ENCODE assay signal across 30 cellular contexts in the genomic region with DNA sequence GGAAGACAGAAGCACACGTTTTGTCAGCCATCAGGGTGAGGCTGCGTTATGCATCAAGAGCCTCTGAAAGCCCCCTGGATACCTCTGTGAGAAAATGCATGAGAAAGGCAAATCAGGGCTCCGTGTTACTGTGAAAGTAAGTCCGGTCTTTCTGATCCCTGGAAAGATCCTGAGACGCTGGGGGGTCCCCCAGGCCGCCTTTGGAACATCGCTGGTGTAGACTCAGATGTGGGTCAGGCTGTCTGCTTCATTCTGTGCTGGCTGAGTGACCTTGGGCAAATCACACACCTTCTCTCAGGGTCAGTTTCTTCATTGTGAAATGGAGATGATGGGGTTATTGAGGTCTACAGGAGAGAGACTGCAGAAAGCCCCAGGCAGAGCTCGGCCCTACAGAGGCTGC. TPM values are rescaled to one million over a fixed set of nuclear protein-coding genes. Genes with fewer than 3 reads are reported as not detected.
DNase-seq lines count a peak whose midpoint lies in the region; ATAC-seq, FAIRE-seq and TF ChIP-seq lines count a peak whose summit lies in the region.
"Had no signal": no experiment of that assay in that cellular context is flagged by ENCODE, and none has a peak within 500 bp of the region (broad histone marks: within the 10 kb centered on the region; RNA-seq: fewer than 3 reads in every experiment).

No MANE protein-coding gene starts in this region.

- no peak overlapping the region for H3K14ac ChIP-seq in neuronal stem cell (ENCODE audit: low read length)

- H3K4me1 Mint-ChIP-seq in activated CD4-positive, alpha-beta T cell treated with anti-CD3 and anti-CD28 coated beads, Interleukin-2, amount 10 ng/mL, durations not matched to agents 24 days and 14 days = no peaks in the 10 kb centered on the region
- H3K4me1 Mint-ChIP-seq in endodermal cell = peaks cover 17% of the 10 kb centered on the region
- H3K4me1 Mint-ChIP-seq: CD14-positive monocyte; CD8-positive, alpha-beta memory T cell had no signal

- H3K4me3 Mint-ChIP-seq in activated CD4-positive, alpha-beta T cell treated with anti-CD3 and anti-CD28 coated beads, Interleukin-2, amount 10 ng/mL, durations not matched to agents 24 days and 14 days = no peak overlapping the region
- no peak overlapping the region for H3K4me3 Mint-ChIP-seq in endodermal cell

- H2BK5ac ChIP-seq in neuronal stem cell (ENCODE audit: low read length) = no peak overlapping the region

- H3K9me3 ChIP-seq in endodermal cell (ENCODE audit: control insufficient read depth, low read length) (no peaks in the 10 kb centered on the region), neuronal stem cell (replicated peaks in 1 of 2; ENCODE audit: control insufficient read depth in 2 of 2, insufficient read depth in 1 of 2, low read depth in 1 of 2, low read length in 2 of 2) (peaks cover 0 to 4% of the 10 kb centered on the region in 2 donors)
- H3K9me3 ChIP-seq: BE2C had no signal

- no peak for ATAC-seq in GM21526 (IDR thresholded peaks at IDR 0.05; ENCODE audit: low FRiP score, unreplicated experiment)

- H2AFZ ChIP-seq in neuronal stem cell (ENCODE audit: low read length) = no peak overlapping the region

- no peak overlapping the region for H3K4me2 ChIP-seq in neuronal stem cell (ENCODE audit: insufficient read depth, low read length, poor library complexity, severe bottlenecking)

- H3K9me3 Mint-ChIP-seq in activated CD4-positive, alpha-beta T cell treated with anti-CD3 and anti-CD28 coated beads, Interleukin-2, amount 10 ng/mL, durations not matched to agents 24 days and 14 days = no peaks in the 10 kb centered on the region
- no peaks in the 10 kb centered on the region for H3K9me3 Mint-ChIP-seq in endodermal cell
- H3K9me3 Mint-ChIP-seq: CD8-positive, alpha-beta memory T cell had no signal

- H3K36me3 ChIP-seq in H7 (replicated peaks; ENCODE audit: control insufficient read depth, insufficient read depth, low read length) (no peaks in the 10 kb centered on the region), endodermal cell (ENCODE audit: control insufficient read depth, insufficient read depth, low read length) (no peaks in the 10 kb centered on the region), neuronal stem cell (replicated peaks in 1 of 2; ENCODE audit: control insufficient read depth in 2 of 2, insufficient read depth in 2 of 2, low read length in 2 of 2) (no peaks in the 10 kb centered on the region)
- H3K36me3 ChIP-seq: BE2C had no signal

- no peak overlapping the region for H4K8ac ChIP-seq in neuronal stem cell (ENCODE audit: low read depth, low read length)

- 91 to 98% methylated on average over 8 of the region's 8 CpGs for WGBS in endodermal cell (ENCODE audit: insufficient coverage in 1 of 2, insufficient read length in 1 of 2), 2 experiments
- WGBS in neuronal stem cell (ENCODE audit: extremely low coverage in 2 of 2, insufficient read length in 2 of 2, insufficient replicate concordance in 1 of 2), 2 donors = no CpG with 5 or more reads among the region's 8 CpGs

- H3K79me1 ChIP-seq in neuronal stem cell (ENCODE audit: low read depth, low read length) = no peaks in the 10 kb centered on the region

- peaks cover 4% of the 10 kb centered on the region for H3K4me1 ChIP-seq in endodermal cell (ENCODE audit: control insufficient read depth, insufficient read depth, low read length)
- peaks cover 22 to 25% of the 10 kb centered on the region in 2 donors for H3K4me1 ChIP-seq in neuronal stem cell (ENCODE audit: control insufficient read depth in 2 of 2, insufficient read depth in 1 of 2, low read depth in 1 of 2, low read length in 2 of 2)
- H3K4me1 ChIP-seq: BE2C had no signal

- no peak overlapping the region for H2BK12ac ChIP-seq in neuronal stem cell (ENCODE audit: low read length)

- no peak for TF ChIP-seq CTCF in endodermal cell (conservative IDR thresholded peaks at IDR 0.05)

- H4K91ac ChIP-seq in neuronal stem cell (ENCODE audit: low read depth, low read length, poor library complexity) = no peak overlapping the region

- DNase-seq in activated CD4-positive, alpha-beta T cell treated with anti-CD3 and anti-CD28 coated beads for 1 hour = peak; percentile 2
- DNase-seq in activated CD4-positive, alpha-beta T cell treated with anti-CD3 and anti-CD28 coated beads, Interleukin-2, amount 10 ng/mL, durations not matched to agents 24 days and 14 days = no peak
- DNase-seq in H7 (peak; percentile 26), endodermal cell (peak; percentile 37), neuronal stem cell (ENCODE audit: low spot score) (no peak), urothelium cell line (ENCODE audit: low spot score) (no peak), COR-L47 (lab: John Stamatoyannopoulos, UW) (no peak)
- DNase-seq: BE2C, Calu3, DMS153, DND-41, Karpas-422, NCI-H1092, NCI-H1417 treated with DMSO at 0.1 percent for 48 hours, NCI-H187, NCI-H2081 treated with DMSO at 0.1 percent for 48 hours, NCI-H2171, NCI-H226, NCI-H510A, NCI-H69, Right ventricle myocardium superior, RPMI8226 had no signal

- H3K27ac ChIP-seq in endodermal cell (ENCODE audit: low read depth, low read length) = no peak overlapping the region
- no peak overlapping the region for H3K27ac ChIP-seq in neuronal stem cell (replicated peaks; ENCODE audit: low read length)
- H3K27ac ChIP-seq: 22Rv1, HL-60 had no signal

- FAIRE-seq in urothelium cell line (lab: Jason Lieb, UNC) = no peak
- FAIRE-seq: GM12892, GM19239, H54 had no signal

- H2AK5ac ChIP-seq in neuronal stem cell (ENCODE audit: low read depth, low read length) = peak overlapping the region; percentile 61

- no peak overlapping the region for H2BK15ac ChIP-seq in neuronal stem cell (ENCODE audit: low read length)

- peak overlapping the region; percentile 13 for H3K4ac ChIP-seq in neuronal stem cell (ENCODE audit: low read length)

- no peak overlapping the region for H2BK120ac ChIP-seq in neuronal stem cell (ENCODE audit: low read depth, low read length)

- H3K27me3 ChIP-seq in H7 (ENCODE audit: control insufficient read depth, insufficient read depth, low read length) = no peaks in the 10 kb centered on the region
- H3K27me3 ChIP-seq in endodermal cell (ENCODE audit: control insufficient read depth, insufficient read depth, low read length, poor library complexity, severe bottlenecking) = no peaks in the 10 kb centered on the region
- no peaks in the 10 kb centered on the region for H3K27me3 ChIP-seq in neuronal stem cell (ENCODE audit: control insufficient read depth in 3 of 3, insufficient read depth in 3 of 3, low read depth in 1 of 3, low read length in 3 of 3)
- H3K27me3 ChIP-seq: BE2C had no signal

- H3K27me3 Mint-ChIP-seq in activated CD4-positive, alpha-beta T cell treated with anti-CD3 and anti-CD28 coated beads, Interleukin-2, amount 10 ng/mL, durations not matched to agents 24 days and 14 days = no peaks in the 10 kb centered on the region
- peaks cover 6% of the 10 kb centered on the region for H3K27me3 Mint-ChIP-seq in endodermal cell (ENCODE audit: insufficient read depth)

- no peak overlapping the region for H3K27ac Mint-ChIP-seq in activated CD4-positive, alpha-beta T cell treated with anti-CD3 and anti-CD28 coated beads, Interleukin-2, amount 10 ng/mL, durations not matched to agents 24 days and 14 days
- no peak overlapping the region for H3K27ac Mint-ChIP-seq in endodermal cell
- H3K27ac Mint-ChIP-seq: CD14-positive monocyte had no signal

- no peak overlapping the region for H3K23ac ChIP-seq in neuronal stem cell (ENCODE audit: low read depth, low read length, poor library complexity)

- intact Hi-C loops in activated CD4-positive, alpha-beta T cell treated with anti-CD3 and anti-CD28 coated beads, Interleukin-2, amount 10 ng/mL, durations not matched to agents 24 days and 14 days (cut with micrococcal nuclease) = no loop called here

- no peak overlapping the region for H3K4me3 ChIP-seq in H7 (ENCODE audit: insufficient read depth, low read depth, low read length)
- H3K4me3 ChIP-seq in endodermal cell (ENCODE audit: low read length) = no peak overlapping the region
- H3K4me3 ChIP-seq in neuronal stem cell (ENCODE audit: low read length in 2 of 2) = no peak overlapping the region

- H3K18ac ChIP-seq in neuronal stem cell (ENCODE audit: low read length) = no peak overlapping the region

- H3K36me3 Mint-ChIP-seq in activated CD4-positive, alpha-beta T cell treated with anti-CD3 and anti-CD28 coated beads, Interleukin-2, amount 10 ng/mL, durations not matched to agents 24 days and 14 days (ENCODE audit: low read depth) = no peaks in the 10 kb centered on the region
- H3K36me3 Mint-ChIP-seq in endodermal cell (ENCODE audit: low read depth) = peaks cover 2% of the 10 kb centered on the region
- H3K36me3 Mint-ChIP-seq: CD14-positive monocyte; CD8-positive, alpha-beta memory T cell had no signal

- H3K9ac ChIP-seq in endodermal cell (ENCODE audit: extremely low read depth, low read length, poor library complexity, severe bottlenecking) (no peak overlapping the region), neuronal stem cell (ENCODE audit: low read depth, low read length, poor library complexity) (no peak overlapping the region)

RNA-seq across cellular contexts. Expression of a gene that starts 42.0 kb away (rescaled TPM):
- total RNA-seq in activated CD4-positive, alpha-beta T cell treated with anti-CD3 and anti-CD28 coated beads, Interleukin-2, amount 10 ng/mL, durations not matched to agents 24 days and 14 days = 20.1 and 22.0 TPM in 2 replicates
- total RNA-seq in H7 (2014; rRNA removed; shearing (Covaris generic)) = 76.3 and 102 TPM in 2 replicates
- 100 to 1,000 TPM in 1 of 2 donors, 10 to 100 TPM in 1; 93.0 to 106 TPM for total RNA-seq in endodermal cell
- polyA plus RNA-seq in endodermal cell (2013, experiment 1 of 2) = 81.5 TPM
- polyA plus RNA-seq in endodermal cell (2013, experiment 2 of 2) = 79.0 TPM
- polyA plus RNA-seq in neuronal stem cell (2013, experiment 1 of 2) = 32.8 TPM
- 32.8 TPM for polyA plus RNA-seq in neuronal stem cell (2013, experiment 2 of 2)

Comparison
In these comparisons a context has a peak if more than half of its experiments do, and no peak if none do; other contexts are left out.
1. DNase-seq: peak in activated CD4-positive, alpha-beta T cell treated with anti-CD3 and anti-CD28 coated beads for 1 hour (single experiment), H7 (single experiment) and endodermal cell (single experiment); none in activated CD4-positive, alpha-beta T cell treated with anti-CD3 and anti-CD28 coated beads, Interleukin-2, amount 10 ng/mL, durations not matched to agents 24 days and 14 days (single experiment), neuronal stem cell (single experiment), urothelium cell line (single experiment) and COR-L47 (single experiment).